ENCODE assay signal across 22 cellular contexts in genomic region chr2:120995656-120996190, GRCh38.
"Had no signal": no experiment of that assay in that cellular context is flagged by ENCODE, and none has a peak within 500 bp of the region (broad histone marks: within the 10 kb centered on the region; RNA-seq: fewer than 3 reads in every experiment).

No MANE protein-coding gene starts in this region.

- H3K36me3 Mint-ChIP-seq: naive thymus-derived CD4-positive, alpha-beta T cell had no signal

- H3K27ac Mint-ChIP-seq: naive thymus-derived CD4-positive, alpha-beta T cell; nephron; neural progenitor cell; progenitor cell of endocrine pancreas; stimulated activated naive CD8-positive, alpha-beta T cell treated with anti-CD3 and anti-CD28 coated beads, Interleukin-15, amount 100 ng/mL, for 72 hours had no signal

- ATAC-seq: foreskin keratinocyte; gastroesophageal sphincter; heart left ventricle; naive thymus-derived CD4-positive, alpha-beta T cell; sciatic nerve; stimulated activated naive CD8-positive, alpha-beta T cell treated with anti-CD3 and anti-CD28 coated beads, Interleukin-15, amount 100 ng/mL, for 72 hours; upper lobe of right lung had no signal

- H3K9me3 Mint-ChIP-seq: nephron, neural progenitor cell had no signal

- DNase-seq: cortex of kidney; effector CD4-positive, alpha-beta T cell; foreskin keratinocyte; heart left ventricle; kidney glomerular epithelial cell; mesenchymal stem cell; midbrain; naive thymus-derived CD4-positive, alpha-beta T cell; stimulated activated CD4-positive, alpha-beta T cell treated with anti-CD3 and anti-CD28 coated beads, Interleukin-12 subunit alpha, Interleukin-12 subunit beta, amount 100 ng/mL, for 4 hours; stimulated activated CD4-positive, alpha-beta T cell treated with anti-CD3 and anti-CD28 coated beads, Interleukin-1b, Interleukin-23, amount 100 ng/mL, for 48 hours; stimulated activated CD4-positive, alpha-beta T cell treated with anti-CD3 and anti-CD28 coated beads, Interleukin-4, amount 100 ng/mL, for 1 hour; stimulated activated CD8-positive, alpha-beta memory T cell treated with anti-CD3 and anti-CD28 coated beads, Interleukin-4, amount 100 ng/mL, for 48 hours; stimulated activated naive CD4-positive, alpha-beta T cell; stimulated activated naive CD8-positive, alpha-beta T cell treated with anti-CD3 and anti-CD28 coated beads, Interleukin-15, amount 100 ng/mL, for 72 hours; transverse colon; upper lobe of right lung; uterus had no signal

- H3K4me3 Mint-ChIP-seq: naive thymus-derived CD4-positive, alpha-beta T cell; nephron; neural progenitor cell; stimulated activated naive CD8-positive, alpha-beta T cell treated with anti-CD3 and anti-CD28 coated beads, Interleukin-15, amount 100 ng/mL, for 72 hours had no signal

- H3K27me3 Mint-ChIP-seq: stimulated activated naive CD8-positive, alpha-beta T cell treated with anti-CD3 and anti-CD28 coated beads, Interleukin-15, amount 100 ng/mL, for 72 hours had no signal

- H3K4me1 Mint-ChIP-seq: naive thymus-derived CD4-positive, alpha-beta T cell; nephron; neural progenitor cell; stimulated activated naive CD8-positive, alpha-beta T cell treated with anti-CD3 and anti-CD28 coated beads, Interleukin-15, amount 100 ng/mL, for 72 hours had no signal
